8 cellular contexts compared by ENCODE assay signal in genomic region chr17:44878627-44879221, GRCh38. TPM values are rescaled to one million over a fixed set of nuclear protein-coding genes. Genes with fewer than 3 reads are reported as not detected.
DNase-seq lines count a peak whose midpoint lies in the region; ATAC-seq and TF ChIP-seq lines count a peak whose summit lies in the region.

No MANE protein-coding gene starts in this region.

- H3K9me2 ChIP-seq in hepatocyte (replicated peaks; ENCODE audit: insufficient read depth): no peaks in the 10 kb centered on the region

- no peak overlapping the region for H3K4me2 ChIP-seq in hepatocyte

- ATAC-seq in activated CD8-positive, alpha-beta T cell treated with anti-CD3 and anti-CD28 coated beads, Interleukin-2, amount 10 ng/mL, durations not matched to agents 7 days and 5 days: no peak
- no peak for ATAC-seq in GM18505 (IDR thresholded peaks at IDR 0.05; ENCODE audit: unreplicated experiment)
- no peak for ATAC-seq in GM18519 (IDR thresholded peaks at IDR 0.05; ENCODE audit: low FRiP score, unreplicated experiment)
- no peak for ATAC-seq in GM19324 (IDR thresholded peaks at IDR 0.05; ENCODE audit: low FRiP score, unreplicated experiment)

- H4K20me1 ChIP-seq in hepatocyte (ENCODE audit: insufficient read depth, poor library complexity, severe bottlenecking): no peaks in the 10 kb centered on the region

- H3K9me3 ChIP-seq in hepatocyte (ENCODE audit: low read depth): no peaks in the 10 kb centered on the region

- POLR2A ChIA-PET in activated CD8-positive, alpha-beta T cell treated with anti-CD3 and anti-CD28 coated beads, Interleukin-2, amount 10 ng/mL, durations not matched to agents 7 days and 5 days (lab: Charles Lee): no interaction called here

- CTCF ChIA-PET in activated CD8-positive, alpha-beta T cell treated with anti-CD3 and anti-CD28 coated beads, Interleukin-2, amount 10 ng/mL, durations not matched to agents 7 days and 5 days (lab: Charles Lee): interaction anchor here (0.9 to 3.3 kb wide), 28 partner anchors 9 to 257 kb away, joined by 3 to 49 read pairs (median 5); partner anchors contain the start of genes ACBD4 and EFTUD2

- peak; percentile 14 to 31 for DNase-seq in stimulated activated CD4-positive, alpha-beta T cell treated with anti-CD3 and anti-CD28 coated beads, Interleukin-2, amount 100 ng/mL, for 24 hours
- DNase-seq in stimulated activated CD4-positive, alpha-beta T cell treated with anti-CD3 and anti-CD28 coated beads, Interleukin-4, amount 100 ng/mL, for 1 hour: no peak
- peak; percentile 67 for DNase-seq in NAMALWA (ENCODE audit: low spot score)
- peak; percentile 54 for DNase-seq in activated CD8-positive, alpha-beta T cell treated with anti-CD3 and anti-CD28 coated beads, Interleukin-2, amount 10 ng/mL, durations not matched to agents 7 days and 5 days
- DNase-seq in hepatocyte (ENCODE audit: low spot score): peak; percentile 55

- no peak overlapping the region for H3K4me3 Mint-ChIP-seq in activated CD8-positive, alpha-beta T cell treated with anti-CD3 and anti-CD28 coated beads, Interleukin-2, amount 10 ng/mL, durations not matched to agents 7 days and 5 days

- H3K4me1 Mint-ChIP-seq in activated CD8-positive, alpha-beta T cell treated with anti-CD3 and anti-CD28 coated beads, Interleukin-2, amount 10 ng/mL, durations not matched to agents 7 days and 5 days (ENCODE audit: low read depth): no peaks in the 10 kb centered on the region

- H3K9me3 Mint-ChIP-seq in activated CD8-positive, alpha-beta T cell treated with anti-CD3 and anti-CD28 coated beads, Interleukin-2, amount 10 ng/mL, durations not matched to agents 7 days and 5 days (ENCODE audit: insufficient read depth): no peaks in the 10 kb centered on the region

- H2AFZ ChIP-seq in hepatocyte: no peak overlapping the region

- peak; percentile 63 for TF ChIP-seq CTCF in hepatocyte (IDR thresholded peaks at IDR 0.05; ENCODE audit: poor library complexity)

- WGBS in hepatocyte (ENCODE audit: low lambda C conversion rate, missing lambda C conversion rate): 65% methylated on average over 6 of the region's 6 CpGs

- H3K36me3 Mint-ChIP-seq in activated CD8-positive, alpha-beta T cell treated with anti-CD3 and anti-CD28 coated beads, Interleukin-2, amount 10 ng/mL, durations not matched to agents 7 days and 5 days (ENCODE audit: low read depth): peaks cover 55% of the 10 kb centered on the region

- H3K4me1 ChIP-seq in hepatocyte (ENCODE audit: insufficient read depth): no peaks in the 10 kb centered on the region

- H3K27me3 Mint-ChIP-seq in activated CD8-positive, alpha-beta T cell treated with anti-CD3 and anti-CD28 coated beads, Interleukin-2, amount 10 ng/mL, durations not matched to agents 7 days and 5 days (ENCODE audit: low read depth): no peaks in the 10 kb centered on the region

- peak overlapping the region; percentile 4 for H3K27ac Mint-ChIP-seq in activated CD8-positive, alpha-beta T cell treated with anti-CD3 and anti-CD28 coated beads, Interleukin-2, amount 10 ng/mL, durations not matched to agents 7 days and 5 days

- H3K79me2 ChIP-seq in hepatocyte: no peaks in the 10 kb centered on the region

- no peaks in the 10 kb centered on the region for H3K27me3 ChIP-seq in hepatocyte

- H3K4me3 ChIP-seq in hepatocyte: no peak overlapping the region

- no peak for TF ChIP-seq POLR2A in GM18505 (IDR thresholded peaks at IDR 0.05; ENCODE audit: borderline replicate concordance, extremely low read depth, insufficient read depth, insufficient read length)

- no peaks in the 10 kb centered on the region for H3K36me3 ChIP-seq in hepatocyte (replicated peaks; ENCODE audit: insufficient read depth, low read depth)

- H3K27ac ChIP-seq in hepatocyte: no peak overlapping the region

RNA-seq across cellular contexts. Expression of gene EFTUD2, which starts 20.5 kb away (rescaled TPM):
- 100 to 1,000 TPM; 148 to 156 TPM for total RNA-seq in activated CD8-positive, alpha-beta T cell treated with anti-CD3 and anti-CD28 coated beads, Interleukin-2, amount 10 ng/mL, durations not matched to agents 7 days and 5 days
- total RNA-seq in hepatocyte: 57.0 and 87.0 TPM in 2 replicates
- 65.2 and 65.6 TPM in 2 replicates for polyA plus RNA-seq in hepatocyte

RNA-seq across cellular contexts. Expression of gene HIGD1B, which starts 31.0 kb away (rescaled TPM):
- total RNA-seq in activated CD8-positive, alpha-beta T cell treated with anti-CD3 and anti-CD28 coated beads, Interleukin-2, amount 10 ng/mL, durations not matched to agents 7 days and 5 days: not detected
- not detected in 2 replicates for total RNA-seq in hepatocyte
- polyA plus RNA-seq in hepatocyte: 0.57 TPM in 1 of 2 replicates, not detected in the other

RNA-seq across cellular contexts. Expression of gene GFAP, which starts 36.6 kb away (rescaled TPM):
- not detected for total RNA-seq in activated CD8-positive, alpha-beta T cell treated with anti-CD3 and anti-CD28 coated beads, Interleukin-2, amount 10 ng/mL, durations not matched to agents 7 days and 5 days
- total RNA-seq in hepatocyte: 0.10 and 1.6 TPM in 2 replicates
- polyA plus RNA-seq in hepatocyte: not detected in 2 replicates

RNA-seq across cellular contexts. Expression of gene GJC1, which starts 48.6 kb away (rescaled TPM):
- 1 to 10 TPM; 1.6 to 2.2 TPM for total RNA-seq in activated CD8-positive, alpha-beta T cell treated with anti-CD3 and anti-CD28 coated beads, Interleukin-2, amount 10 ng/mL, durations not matched to agents 7 days and 5 days
- total RNA-seq in hepatocyte: 9.2 and 11.4 TPM in 2 replicates
- polyA plus RNA-seq in hepatocyte: 6.3 and 7.5 TPM in 2 replicates
